In the genomic region with DNA sequence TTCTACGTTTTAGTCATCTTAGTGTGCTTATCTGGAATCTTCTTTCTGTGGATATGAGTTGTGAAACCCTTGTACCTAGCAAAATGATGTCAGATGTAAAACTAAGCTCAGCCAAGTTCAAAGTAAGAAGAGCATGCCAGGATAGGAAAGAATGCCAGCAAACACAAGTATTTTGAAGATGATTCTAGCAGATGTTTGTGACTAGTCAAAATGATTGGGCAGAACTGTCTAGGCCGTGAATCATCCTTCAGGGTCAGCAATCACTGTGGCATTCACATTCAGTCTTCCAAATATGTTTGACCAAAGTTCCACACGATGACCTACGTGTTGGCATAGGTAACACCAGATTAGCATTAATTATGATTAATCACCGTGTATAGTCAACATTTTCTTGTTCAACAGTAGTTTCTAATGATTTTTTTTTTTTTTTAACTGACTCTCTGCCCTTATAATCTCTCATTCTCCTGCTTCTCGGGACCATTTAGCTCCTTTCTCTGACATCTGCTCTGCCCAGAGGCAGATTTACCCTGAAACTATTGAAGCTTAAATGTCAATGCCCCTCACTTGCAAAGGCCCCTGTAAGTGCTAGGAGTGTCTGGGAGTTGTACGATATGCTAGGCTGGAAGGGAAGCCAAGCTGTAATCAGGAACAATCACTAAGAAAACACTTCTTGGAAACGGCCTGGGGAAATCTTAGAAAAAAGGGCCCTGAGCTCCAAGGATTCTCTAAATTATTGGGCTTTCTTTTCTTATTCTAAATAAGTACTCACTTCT, we compare ENCODE assay signal across 15 cellular contexts. TPM values are rescaled to one million over a fixed set of nuclear protein-coding genes. Genes with fewer than 3 reads are reported as not detected.
DNase-seq lines count a peak whose midpoint lies in the region; ATAC-seq and TF ChIP-seq lines count a peak whose summit lies in the region.
"Had no signal": no experiment of that assay in that cellular context is flagged by ENCODE, and none has a peak within 500 bp of the region (broad histone marks: within the 10 kb centered on the region; RNA-seq: fewer than 3 reads in every experiment).

No MANE protein-coding gene starts in this region.

- DNase-seq in Daoy (ENCODE audit: low read depth) (peak; percentile 72), RWPE1 (ENCODE audit: low spot score) (peak; percentile 44), fibroblast of the aortic adventitia (ENCODE audit: low read depth) (peak; percentile 95), osteocyte (ENCODE audit: extremely low spot score, unreplicated experiment) (no peak), occipital lobe (lab: John Stamatoyannopoulos, UW) (no peak), NCI-H1105 (lab: John Stamatoyannopoulos, UW) (no peak)
- DNase-seq: activated CD8-positive, alpha-beta memory T cell treated with anti-CD3 and anti-CD28 coated beads for 24 hours; CD8-positive, alpha-beta T cell; central memory CD4-positive, alpha-beta T cell; NCI-H146; posterior cingulate gyrus; SIG-M5 had no signal

- H3K4me3 ChIP-seq in fibroblast of the aortic adventitia (ENCODE audit: low read depth, low read length): no peak overlapping the region
- H3K4me3 ChIP-seq: GM23338 had no signal

- POLR2A ChIA-PET in RWPE1 (lab: Yijun Ruan, JAX; ENCODE audit: low non-redundant PET): no interaction called here

- no peak overlapping the region for H3K4me3 Mint-ChIP-seq in osteocyte (ENCODE audit: unreplicated experiment)
- H3K4me3 Mint-ChIP-seq: CD8-positive, alpha-beta T cell; GM23338 had no signal

- ATAC-seq in GM21390 (IDR thresholded peaks at IDR 0.05; ENCODE audit: unreplicated experiment) (no peak), HG02798 (IDR thresholded peaks at IDR 0.05; ENCODE audit: poor library complexity, unreplicated experiment) (no peak)
- ATAC-seq: CD8-positive, alpha-beta T cell; GM23338 had no signal

- CTCF ChIA-PET in RWPE1 (lab: Yijun Ruan, JAX): interaction anchor here (0.6 kb wide), 1 partner anchor 11 kb away, joined by 4 read pairs; no protein-coding TSS in a partner anchor

- peak overlapping the region; percentile 92 for H3K27ac Mint-ChIP-seq in osteocyte (ENCODE audit: unreplicated experiment)
- H3K27ac Mint-ChIP-seq: CD8-positive, alpha-beta T cell; GM23338 had no signal

- no peaks in the 10 kb centered on the region for H3K27me3 Mint-ChIP-seq in osteocyte (ENCODE audit: unreplicated experiment)

- TF ChIP-seq CTCF in RWPE1 (conservative IDR thresholded peaks at IDR 0.05; ENCODE audit: low read depth) (no peak), fibroblast of the aortic adventitia (IDR thresholded peaks at IDR 0.05; ENCODE audit: insufficient read depth, low read length) (no peak), osteocyte (IDR thresholded peaks at IDR 0.05) (no peak)

- H3K36me3 Mint-ChIP-seq in osteocyte (ENCODE audit: unreplicated experiment): no peaks in the 10 kb centered on the region
- H3K36me3 Mint-ChIP-seq: CD8-positive, alpha-beta T cell had no signal

- no peak overlapping the region for H3K27ac ChIP-seq in RWPE1

- H3K4me1 Mint-ChIP-seq in osteocyte (ENCODE audit: unreplicated experiment): peaks cover 57% of the 10 kb centered on the region

- peaks cover 15% of the 10 kb centered on the region for H3K9me3 Mint-ChIP-seq in osteocyte (ENCODE audit: unreplicated experiment)
- H3K9me3 Mint-ChIP-seq: CD8-positive, alpha-beta T cell; GM23338 had no signal

RNA-seq across cellular contexts. Expression of gene PLOD2, which starts 5.7 kb away (rescaled TPM):
- total RNA-seq in Daoy (2014; rRNA removed; shearing (Covaris generic)): 80.5 and 89.4 TPM in 2 replicates
- total RNA-seq in fibroblast of the aortic adventitia (ENCODE audit: low replicate concordance): 46.1 and 114 TPM in 2 replicates
- 96.1 and 97.1 TPM in 2 replicates for total RNA-seq in osteocyte
- total RNA-seq in occipital lobe: 22.6 TPM
- total RNA-seq: CD8-positive, alpha-beta T cell had no signal

Comparison
In these comparisons a context has a peak if more than half of its experiments do, and no peak if none do; other contexts are left out.
1. DNase-seq: peak in Daoy (single experiment), RWPE1 (single experiment) and fibroblast of the aortic adventitia (single experiment); none in osteocyte (single experiment), occipital lobe (single experiment) and NCI-H1105 (single experiment).